Comparison of ENCODE assay signal across 21 cellular contexts in the genomic region with DNA sequence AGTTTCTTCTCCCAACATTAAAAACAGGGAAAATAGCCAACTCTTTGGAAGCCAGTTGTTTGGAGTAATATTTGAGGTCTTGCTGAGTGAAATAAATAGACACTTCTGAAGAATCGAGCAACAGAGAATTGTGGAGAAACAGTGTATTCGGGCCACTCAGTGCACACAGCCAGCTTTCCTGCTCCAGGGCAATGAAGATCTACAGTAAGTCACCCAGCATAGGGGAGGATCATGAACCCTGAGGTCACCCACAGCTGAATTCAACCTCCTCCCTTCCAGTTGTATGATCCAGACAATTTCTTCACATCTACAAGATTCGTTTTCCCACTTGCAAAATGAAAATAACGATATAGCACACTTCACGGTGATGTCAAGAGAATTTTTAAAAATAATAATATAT.
DNase-seq lines count a peak whose midpoint lies in the region; ATAC-seq and TF ChIP-seq lines count a peak whose summit lies in the region.
"Had no signal": no experiment of that assay in that cellular context is flagged by ENCODE, and none has a peak within 500 bp of the region (broad histone marks: within the 10 kb centered on the region; RNA-seq: fewer than 3 reads in every experiment).

No MANE protein-coding gene starts in this region.

- no peak for TF ChIP-seq POLR2A in uterus (IDR thresholded peaks at IDR 0.05)

- H2BK15ac ChIP-seq in mesenchymal stem cell (ENCODE audit: low read depth, poor library complexity, severe bottlenecking) = no peak overlapping the region

- H3K36me3 ChIP-seq in mesenchymal stem cell (ENCODE audit: control insufficient read depth in 1 of 2, insufficient read depth in 2 of 2, low read depth in 1 of 2, low read length in 2 of 2) (no peaks in the 10 kb centered on the region), uterus (no peaks in the 10 kb centered on the region)
- H3K36me3 ChIP-seq: BLaER1 had no signal

- H2BK120ac ChIP-seq in mesenchymal stem cell (ENCODE audit: low read depth, low read length) = no peak overlapping the region

- ATAC-seq in Right ventricle myocardium superior (ENCODE audit: poor library complexity) (peak; percentile 31), right cardiac atrium (no peak), GM18870 (IDR thresholded peaks at IDR 0.05; ENCODE audit: unreplicated experiment) (no peak)
- no peak for ATAC-seq in activated T-cell treated with anti-CD3 and anti-CD28 coated beads, Interleukin-2, amount 50 U/mL, for 72 hours (replicated peaks in 1 of 2)
- ATAC-seq: CD8-positive, alpha-beta T cell; GM12878; GM23338; HCT116 had no signal

- no peak overlapping the region for H3K4me2 ChIP-seq in mesenchymal stem cell (ENCODE audit: low read length, poor library complexity, severe bottlenecking)
- H3K4me2 ChIP-seq: BLaER1, GM23338 had no signal

- no peak overlapping the region for H2AFZ ChIP-seq in mesenchymal stem cell (ENCODE audit: low read depth, low read length)

- peaks cover 0 to 4% of the 10 kb centered on the region in 2 donors for H3K9me3 Mint-ChIP-seq in activated T-cell treated with anti-CD3 and anti-CD28 coated beads, Interleukin-2, amount 50 U/mL, for 72 hours
- H3K9me3 Mint-ChIP-seq: CD4-positive, CD25-positive, alpha-beta regulatory T cell; CD8-positive, alpha-beta T cell; GM23338; H9 had no signal

- no peak overlapping the region for H3K18ac ChIP-seq in mesenchymal stem cell (ENCODE audit: low read depth in 1 of 2, low read length in 2 of 2)

- H3K4me3 ChIP-seq in right cardiac atrium (ENCODE audit: low read length) = no peak overlapping the region
- H3K4me3 ChIP-seq in mesenchymal stem cell (ENCODE audit: insufficient read depth in 1 of 2, low read depth in 1 of 2, low read length in 2 of 2) = peak overlapping the region in 1 of 2 experiments; percentile 45
- H3K4me3 ChIP-seq in uterus = no peak overlapping the region
- H3K4me3 ChIP-seq: BLaER1, GM12878, GM23338 had no signal

- no peak for DNase-seq in Right ventricle myocardium superior
- DNase-seq in right cardiac atrium = no peak
- no peak for DNase-seq in mesenchymal stem cell
- DNase-seq in uterus = peak; percentile 23 to 30
- no peak for DNase-seq in iPS-NIHi11 (ENCODE audit: low spot score)
- no peak for DNase-seq in activated T-cell treated with anti-CD3 and anti-CD28 coated beads, Interleukin-2, amount 50 U/mL, for 72 hours
- DNase-seq in NCI-H187 (lab: John Stamatoyannopoulos, UW) = no peak
- DNase-seq: Caco-2; CD4-positive, CD25-positive, alpha-beta regulatory T cell; CD8-positive, alpha-beta T cell; DMS153; DND-41; H9 had no signal

- H4K8ac ChIP-seq in mesenchymal stem cell (ENCODE audit: low read length) = no peak overlapping the region

- 72% methylated on average over 5 of the region's 5 CpGs for WGBS in right cardiac atrium
- 96% methylated on average over 2 of the region's 5 CpGs for WGBS in mesenchymal stem cell

- no peak overlapping the region for H2BK12ac ChIP-seq in mesenchymal stem cell (ENCODE audit: low read length in 2 of 2)

- peak overlapping the region; percentile 9 for H3K9ac ChIP-seq in mesenchymal stem cell (ENCODE audit: low read length)
- H3K9ac ChIP-seq: BLaER1 had no signal

- H3K4me1 Mint-ChIP-seq in activated T-cell treated with anti-CD3 and anti-CD28 coated beads, Interleukin-2, amount 50 U/mL, for 72 hours (ENCODE audit: low read depth) = peaks cover 3% of the 10 kb centered on the region

- no peak overlapping the region for H3K23ac ChIP-seq in mesenchymal stem cell (ENCODE audit: low read length in 2 of 2)

- H3K27me3 Mint-ChIP-seq in activated T-cell treated with anti-CD3 and anti-CD28 coated beads, Interleukin-2, amount 50 U/mL, for 72 hours (ENCODE audit: low read depth) = no peaks in the 10 kb centered on the region
- H3K27me3 Mint-ChIP-seq: CD4-positive, CD25-positive, alpha-beta regulatory T cell had no signal

- H3K4me3 Mint-ChIP-seq in activated T-cell treated with anti-CD3 and anti-CD28 coated beads, Interleukin-2, amount 50 U/mL, for 72 hours = no peak overlapping the region
- H3K4me3 Mint-ChIP-seq: B cell; CD4-positive, CD25-positive, alpha-beta regulatory T cell; CD8-positive, alpha-beta T cell; GM23338; H9 had no signal

- no peak overlapping the region for H3K4ac ChIP-seq in mesenchymal stem cell (ENCODE audit: low read depth in 1 of 2, low read length in 2 of 2)

- H3K79me1 ChIP-seq in mesenchymal stem cell (replicated peaks; ENCODE audit: low read length, poor library complexity, severe bottlenecking) = no peaks in the 10 kb centered on the region

- H3K36me3 Mint-ChIP-seq in activated T-cell treated with anti-CD3 and anti-CD28 coated beads, Interleukin-2, amount 50 U/mL, for 72 hours (ENCODE audit: insufficient read depth in 2 of 2) = peaks cover 0 to 2% of the 10 kb centered on the region in 2 donors
- H3K36me3 Mint-ChIP-seq: CD8-positive, alpha-beta T cell had no signal

- H3K9me3 ChIP-seq in right cardiac atrium (ENCODE audit: control insufficient read depth, low read length) (no peaks in the 10 kb centered on the region), mesenchymal stem cell (ENCODE audit: control insufficient read depth, low read length) (no peaks in the 10 kb centered on the region), uterus (no peaks in the 10 kb centered on the region)
- H3K9me3 ChIP-seq: Caco-2 had no signal

- H4K91ac ChIP-seq in mesenchymal stem cell (ENCODE audit: low read length) = no peak overlapping the region

- no peak for TF ChIP-seq CTCF in uterus (IDR thresholded peaks at IDR 0.05)

- no peak overlapping the region for H2BK5ac ChIP-seq in mesenchymal stem cell (ENCODE audit: low read depth, low read length, poor library complexity, severe bottlenecking)

- H3K27ac Mint-ChIP-seq in activated T-cell treated with anti-CD3 and anti-CD28 coated beads, Interleukin-2, amount 50 U/mL, for 72 hours = no peak overlapping the region
- H3K27ac Mint-ChIP-seq: B cell; CD4-positive, CD25-positive, alpha-beta regulatory T cell; CD8-positive, alpha-beta T cell; GM23338; H9 had no signal

- H3K27me3 ChIP-seq in right cardiac atrium (ENCODE audit: control insufficient read depth, insufficient read depth) = no peaks in the 10 kb centered on the region
- no peaks in the 10 kb centered on the region for H3K27me3 ChIP-seq in mesenchymal stem cell (ENCODE audit: control insufficient read depth in 1 of 2, insufficient read depth in 1 of 2, low read length in 2 of 2)
- no peaks in the 10 kb centered on the region for H3K27me3 ChIP-seq in uterus
- H3K27me3 ChIP-seq: BLaER1 had no signal

- no peak overlapping the region for H2AK5ac ChIP-seq in mesenchymal stem cell (ENCODE audit: low read length, severe bottlenecking)

- no peak overlapping the region for H3K14ac ChIP-seq in mesenchymal stem cell (ENCODE audit: low read length in 2 of 2)

- H3K4me1 ChIP-seq in right cardiac atrium (ENCODE audit: control insufficient read depth, insufficient read depth, low read length) = no peaks in the 10 kb centered on the region
- peaks cover 3% of the 10 kb centered on the region for H3K4me1 ChIP-seq in mesenchymal stem cell (ENCODE audit: control insufficient read depth, insufficient read depth, low read depth, low read length)
- H3K4me1 ChIP-seq in uterus = peaks cover 0 to 17% of the 10 kb centered on the region in 2 donors
- H3K4me1 ChIP-seq: Caco-2 had no signal

- H3K27ac ChIP-seq in right cardiac atrium (ENCODE audit: low read length) (no peak overlapping the region), mesenchymal stem cell (ENCODE audit: low read length, poor library complexity, severe bottlenecking) (no peak overlapping the region), uterus (peak overlapping the region; percentile 58 to 69)
- H3K27ac ChIP-seq: 22Rv1, BLaER1, C4-2B had no signal

- intact Hi-C loops in Right ventricle myocardium superior (cut with DNase I) (no loop called here), right cardiac atrium (cut with DNase I) (no loop called here), uterus (cut with DNase I; ENCODE audit: low total_unique reads) (no loop called here)

Comparison
In these comparisons a context has a peak if more than half of its experiments do, and no peak if none do; other contexts are left out.
1. DNase-seq: peak in uterus (2 of 2); none in Right ventricle myocardium superior (single experiment), right cardiac atrium (0 of 3), mesenchymal stem cell (single experiment), iPS-NIHi11 (single experiment), activated T-cell treated with anti-CD3 and anti-CD28 coated beads, Interleukin-2, amount 50 U/mL, for 72 hours (0 of 2) and NCI-H187 (0 of 2).
2. H3K27ac ChIP-seq: peak in uterus (2 of 2); none in right cardiac atrium (single experiment) and mesenchymal stem cell (single experiment).